9 cellular contexts compared by ENCODE assay signal in the genomic region with DNA sequence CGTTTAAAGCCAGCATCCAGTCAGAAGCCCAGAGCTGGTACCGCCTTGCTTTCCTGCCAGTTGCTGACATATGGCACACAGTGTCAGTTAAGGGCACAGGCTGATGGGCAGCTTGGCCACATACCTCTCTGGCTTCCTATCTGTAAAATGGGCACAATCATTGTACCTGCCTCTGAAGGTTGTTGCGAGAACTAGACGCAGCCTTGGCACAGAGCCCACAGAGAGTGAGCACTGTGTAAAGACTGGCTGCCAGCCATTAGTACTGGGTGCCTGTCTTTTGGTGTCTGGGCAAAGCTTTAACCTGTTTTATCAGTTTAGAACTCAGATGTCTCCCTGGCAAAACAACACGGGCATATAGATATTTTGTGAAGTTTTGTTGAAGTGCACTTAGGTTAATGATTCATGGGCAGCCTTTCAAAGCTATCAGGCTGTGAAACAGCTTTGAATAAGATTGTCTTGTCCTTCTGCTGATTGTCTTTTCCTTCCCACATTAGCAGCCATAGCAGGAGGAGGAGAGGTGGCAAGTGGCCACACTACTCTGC.
A peak's percentile ranks its signal among the peaks of the same experiment; 100 is the strongest.
DNase-seq lines count a peak whose midpoint lies in the region; ATAC-seq, FAIRE-seq and TF ChIP-seq lines count a peak whose summit lies in the region.
"Had no signal": no experiment of that assay in that cellular context is flagged by ENCODE, and none has a peak within 500 bp of the region (broad histone marks: within the 10 kb centered on the region; RNA-seq: fewer than 3 reads in every experiment).

No MANE protein-coding gene starts in this region.

- H3K27me3 Mint-ChIP-seq in astrocyte (ENCODE audit: low read depth, unreplicated experiment) = no peaks in the 10 kb centered on the region
- H3K27me3 Mint-ChIP-seq in activated CD4-positive, alpha-beta T cell treated with anti-CD3 and anti-CD28 coated beads, Interleukin-2, amount 10 ng/mL, durations not matched to agents 24 days and 14 days = peaks cover 32% of the 10 kb centered on the region

- FAIRE-seq in A549 (lab: Jason Lieb, UNC) = no peak
- no peak for FAIRE-seq in astrocyte (lab: Jason Lieb, UNC)

- 67% methylated on average over 3 of the region's 5 CpGs for WGBS in A549 (ENCODE audit: missing lambda C conversion rate)

- H3K4me1 Mint-ChIP-seq in astrocyte (ENCODE audit: low read depth, unreplicated experiment) = peaks cover 41% of the 10 kb centered on the region
- H3K4me1 Mint-ChIP-seq in activated CD4-positive, alpha-beta T cell treated with anti-CD3 and anti-CD28 coated beads, Interleukin-2, amount 10 ng/mL, durations not matched to agents 24 days and 14 days = peaks cover 20% of the 10 kb centered on the region

- H3K36me3 ChIP-seq in astrocyte (ENCODE audit: insufficient read depth, low read length) = peaks cover 4% of the 10 kb centered on the region
- H3K36me3 ChIP-seq in left lung = no peaks in the 10 kb centered on the region

- DNase-seq in A549 (ENCODE audit: low read depth in 1 of 2, low spot score in 1 of 2) (no peak), LHCN-M2 (ENCODE audit: low read depth) (peak; percentile 4), astrocyte (ENCODE audit: low read depth) (no peak), left lung (peak in 1 of 2 donors; percentile 47)
- no peak for DNase-seq in activated CD4-positive, alpha-beta T cell treated with anti-CD3 and anti-CD28 coated beads, Interleukin-2, amount 10 ng/mL, durations not matched to agents 24 days and 14 days
- DNase-seq in activated CD8-positive, alpha-beta memory T cell treated with anti-CD3 and anti-CD28 coated beads for 24 hours = no peak
- no peak for DNase-seq in activated CD4-positive, alpha-beta T cell treated with anti-CD3 and anti-CD28 coated beads for 4 hours
- DNase-seq: NCI-H1930 had no signal

- POLR2A ChIA-PET in A549 (lab: Yijun Ruan, JAX) = interaction anchor here (0.7 kb wide), 1 partner anchor 314 kb away, joined by 3 read pairs; no protein-coding TSS in a partner anchor

- H3K4me1 ChIP-seq in A549 (peaks cover 19% of the 10 kb centered on the region), astrocyte (ENCODE audit: insufficient read depth, low read length) (peaks cover 33% of the 10 kb centered on the region), left lung (peaks cover 37 to 51% of the 10 kb centered on the region in 2 donors)

- TF ChIP-seq CTCF in A549 (IDR thresholded peaks at IDR 0.05) = no peak
- no peak for TF ChIP-seq CTCF in astrocyte (IDR thresholded peaks at IDR 0.05; ENCODE audit: insufficient read depth, low read depth, low read length)
- no peak for TF ChIP-seq CTCF in left lung (IDR thresholded peaks at IDR 0.05)

- no peak for ATAC-seq in A549
- no peak for ATAC-seq in left lung
- no peak for ATAC-seq in HG03442 (IDR thresholded peaks at IDR 0.05; ENCODE audit: unreplicated experiment)

- no peak for TF ChIP-seq EP300 in A549 (IDR thresholded peaks at IDR 0.05)

- no peak overlapping the region for H3K4me3 Mint-ChIP-seq in astrocyte (ENCODE audit: unreplicated experiment)
- H3K4me3 Mint-ChIP-seq in activated CD4-positive, alpha-beta T cell treated with anti-CD3 and anti-CD28 coated beads, Interleukin-2, amount 10 ng/mL, durations not matched to agents 24 days and 14 days = no peak overlapping the region

- H3K4me2 ChIP-seq in A549 (peak overlapping the region; percentile 58), astrocyte (ENCODE audit: low read length) (no peak overlapping the region)

- CTCF ChIA-PET in A549 (lab: Yijun Ruan, JAX) = interaction anchor here (0.9 to 2.0 kb wide), 3 partner anchors 8 to 132 kb away, joined by 4 to 6 read pairs (median 4); no protein-coding TSS in a partner anchor

- H4K20me1 ChIP-seq in astrocyte (ENCODE audit: insufficient read depth, low read length) = peaks cover 74% of the 10 kb centered on the region

- H3K9ac ChIP-seq in astrocyte (ENCODE audit: low read length) = no peak overlapping the region

- no peak overlapping the region for H2AFZ ChIP-seq in astrocyte (ENCODE audit: low read depth, low read length)

- peaks cover 44% of the 10 kb centered on the region for H3K79me2 ChIP-seq in astrocyte (ENCODE audit: insufficient read depth, low read length)

- peaks cover 2% of the 10 kb centered on the region for H3K9me3 Mint-ChIP-seq in astrocyte (ENCODE audit: unreplicated experiment)
- H3K9me3 Mint-ChIP-seq in activated CD4-positive, alpha-beta T cell treated with anti-CD3 and anti-CD28 coated beads, Interleukin-2, amount 10 ng/mL, durations not matched to agents 24 days and 14 days = no peaks in the 10 kb centered on the region

- H3K9me3 ChIP-seq in A549 (no peaks in the 10 kb centered on the region), astrocyte (ENCODE audit: insufficient read depth, low read depth, low read length) (no peaks in the 10 kb centered on the region), left lung (no peaks in the 10 kb centered on the region)

- H3K27ac ChIP-seq in A549 = peak overlapping the region; percentile 38; a peak in 2 of 6 replicates
- H3K27ac ChIP-seq in astrocyte (ENCODE audit: low read depth, low read length) = no peak overlapping the region
- H3K27ac ChIP-seq in left lung = peak overlapping the region; percentile 47 to 75

- TF ChIP-seq RAD21 in A549 (conservative IDR thresholded peaks at IDR 0.05 in 1 of 2, IDR thresholded peaks at IDR 0.05 in 1 of 2) = no peak

- no peaks in the 10 kb centered on the region for H3K27me3 ChIP-seq in astrocyte (ENCODE audit: insufficient read depth, low read length)
- H3K27me3 ChIP-seq in left lung = no peaks in the 10 kb centered on the region

- no peak for TF ChIP-seq POLR2A in A549 (IDR thresholded peaks at IDR 0.05; ENCODE audit: low read length)

- H3K4me3 ChIP-seq in A549 (no peak overlapping the region), astrocyte (ENCODE audit: insufficient read depth, low read depth, low read length) (no peak overlapping the region), left lung (no peak overlapping the region)

- intact Hi-C loops in left lung (cut with DNase I) = no loop called here
- intact Hi-C loops in activated CD4-positive, alpha-beta T cell treated with anti-CD3 and anti-CD28 coated beads, Interleukin-2, amount 10 ng/mL, durations not matched to agents 24 days and 14 days (cut with micrococcal nuclease) = no loop called here

- H3K27ac Mint-ChIP-seq in astrocyte (ENCODE audit: unreplicated experiment) = peak overlapping the region; percentile 34
- no peak overlapping the region for H3K27ac Mint-ChIP-seq in activated CD4-positive, alpha-beta T cell treated with anti-CD3 and anti-CD28 coated beads, Interleukin-2, amount 10 ng/mL, durations not matched to agents 24 days and 14 days

- H3K36me3 Mint-ChIP-seq in astrocyte (ENCODE audit: low read depth, unreplicated experiment) = peaks cover 19% of the 10 kb centered on the region
- H3K36me3 Mint-ChIP-seq in activated CD4-positive, alpha-beta T cell treated with anti-CD3 and anti-CD28 coated beads, Interleukin-2, amount 10 ng/mL, durations not matched to agents 24 days and 14 days (ENCODE audit: low read depth) = no peaks in the 10 kb centered on the region

TF ChIP-seq in A549, 52 proteins besides CTCF, POLR2A, EP300 and RAD21 (continues in another document):
- no peak for TF ChIP-seq ELK1 (IDR thresholded peaks at IDR 0.05; ENCODE audit: low read depth, low read length)
- TF ChIP-seq NFE2L2 (conservative IDR thresholded peaks at IDR 0.05; ENCODE audit: low read length) = no peak
- no peak for TF ChIP-seq FOSB (CRISPR knock-in tag; IDR thresholded peaks at IDR 0.05)
- TF ChIP-seq FOXS1 (CRISPR knock-in tag; IDR thresholded peaks at IDR 0.05) = no peak
- TF ChIP-seq MAZ (IDR thresholded peaks at IDR 0.05; ENCODE audit: borderline replicate concordance, low read depth, low read length) = no peak
- no peak for TF ChIP-seq JUNB (IDR thresholded peaks at IDR 0.05)
- TF ChIP-seq RNF2 (IDR thresholded peaks at IDR 0.05; ENCODE audit: borderline replicate concordance, low read depth) = no peak
- no peak for TF ChIP-seq ATOH8 (CRISPR knock-in tag; IDR thresholded peaks at IDR 0.05; ENCODE audit: low read depth)
- TF ChIP-seq MAFK (IDR thresholded peaks at IDR 0.05; ENCODE audit: partially characterized antibody) = no peak
- TF ChIP-seq BHLHE40 (IDR thresholded peaks at IDR 0.05; ENCODE audit: low read depth, low read length) = no peak
- no peak for TF ChIP-seq SREBF2 (IDR thresholded peaks at IDR 0.05)
- no peak for TF ChIP-seq HOXA7 (CRISPR knock-in tag; IDR thresholded peaks at IDR 0.05)
- no peak for TF ChIP-seq KDM5A (IDR thresholded peaks at IDR 0.05)
- TF ChIP-seq ZC3H11A (IDR thresholded peaks at IDR 0.05) = no peak
- TF ChIP-seq POLR2AphosphoS2 (conservative IDR thresholded peaks at IDR 0.05; ENCODE audit: low read length) = no peak
- no peak for TF ChIP-seq CHD4 (IDR thresholded peaks at IDR 0.05; ENCODE audit: borderline replicate concordance)
- TF ChIP-seq HMGXB4 (CRISPR knock-in tag; IDR thresholded peaks at IDR 0.05; ENCODE audit: borderline replicate concordance) = no peak
